Comparison of ENCODE assay signal across 10 cellular contexts in genomic region chr1:39238476-39238875, GRCh38. TPM values are rescaled to one million over a fixed set of nuclear protein-coding genes. Genes with fewer than 3 reads are reported as not detected.
DNase-seq lines count a peak whose midpoint lies in the region; ATAC-seq and TF ChIP-seq lines count a peak whose summit lies in the region.
"Had no signal": no experiment of that assay in that cellular context is flagged by ENCODE, and none has a peak within 500 bp of the region (broad histone marks: within the 10 kb centered on the region; RNA-seq: fewer than 3 reads in every experiment).

No MANE protein-coding gene starts in this region.

- no peaks in the 10 kb centered on the region for H3K9me3 ChIP-seq in Panc1 (ENCODE audit: control insufficient read depth, insufficient read depth, low read depth, low read length)
- no peaks in the 10 kb centered on the region for H3K9me3 ChIP-seq in effector memory CD4-positive, alpha-beta T cell (ENCODE audit: control insufficient read depth, low read length)
- H3K9me3 ChIP-seq: ovary had no signal

- no peak overlapping the region for H3K4me3 Mint-ChIP-seq in mesothelial cell of epicardium

- H3K27ac Mint-ChIP-seq in mesothelial cell of epicardium: peak overlapping the region; percentile 44

- POLR2A ChIA-PET in Panc1 (lab: Charles Lee): interaction anchor here (0.5 to 0.6 kb wide), 2 partner anchors 9 to 105 kb away, joined by 3 read pairs; no protein-coding TSS in a partner anchor

- peaks cover 4% of the 10 kb centered on the region; the same call in 1 of the 2 replicates for H3K4me1 ChIP-seq in Panc1 (ENCODE audit: control insufficient read depth, insufficient read depth, low read length)
- peaks cover 12% of the 10 kb centered on the region for H3K4me1 ChIP-seq in effector memory CD4-positive, alpha-beta T cell (ENCODE audit: control insufficient read depth, insufficient read depth, low read length, poor library complexity, severe bottlenecking)

- H3K4me3 ChIP-seq in AG10803 (ENCODE audit: low read length) (no peak overlapping the region), Panc1 (ENCODE audit: low read depth in 2 of 2, low read length in 2 of 2) (no peak overlapping the region)
- H3K4me3 ChIP-seq in effector memory CD4-positive, alpha-beta T cell (ENCODE audit: insufficient read depth, low read depth, low read length, poor library complexity, severe bottlenecking): no peak overlapping the region
- H3K4me3 ChIP-seq: ovary had no signal

- CTCF ChIA-PET in Panc1 (lab: Charles Lee): interaction anchor here (0.5 to 0.8 kb wide), 2 partner anchors 15 to 47 kb away, joined by 3 read pairs; no protein-coding TSS in a partner anchor

- peak; percentile 81 for DNase-seq in AG10803 (ENCODE audit: low read depth)
- DNase-seq in Panc1 (ENCODE audit: low read depth, low spot score): no peak
- no peak for DNase-seq in effector memory CD4-positive, alpha-beta T cell
- DNase-seq in mesothelial cell of epicardium (ENCODE audit: low spot score in 2 of 2, unreplicated experiment in 2 of 2): no peak
- no peak for DNase-seq in germinal center (ENCODE audit: low spot score)
- no peak for DNase-seq in SK-N-DZ (ENCODE audit: low spot score)
- no peak for DNase-seq in stimulated activated CD4-positive, alpha-beta T cell treated with anti-CD3 and anti-CD28 coated beads, Interleukin-4, amount 100 ng/mL, for 24 hours
- no peak for DNase-seq in SW 1271 (lab: John Stamatoyannopoulos, UW)
- DNase-seq: central memory CD4-positive, alpha-beta T cell had no signal

- H3K27me3 Mint-ChIP-seq in mesothelial cell of epicardium (ENCODE audit: low read depth): no peaks in the 10 kb centered on the region

- intact Hi-C loops in Panc1 (cut with micrococcal nuclease; ENCODE audit: unreplicated experiment): no loop called here

- no peaks in the 10 kb centered on the region for H3K9me3 Mint-ChIP-seq in mesothelial cell of epicardium

- H3K27me3 ChIP-seq in Panc1 (ENCODE audit: control insufficient read depth, insufficient read depth, low read length): no peaks in the 10 kb centered on the region
- no peaks in the 10 kb centered on the region for H3K27me3 ChIP-seq in effector memory CD4-positive, alpha-beta T cell (replicated peaks; ENCODE audit: control insufficient read depth, insufficient read depth, low read length, poor library complexity, severe bottlenecking)
- H3K27me3 ChIP-seq: ovary had no signal

- H3K36me3 Mint-ChIP-seq in mesothelial cell of epicardium: peaks cover 14% of the 10 kb centered on the region

- peaks cover 10% of the 10 kb centered on the region for H3K4me1 Mint-ChIP-seq in mesothelial cell of epicardium

- H3K36me3 ChIP-seq in Panc1 (ENCODE audit: control insufficient read depth, insufficient read depth, low read length): peaks cover 2% of the 10 kb centered on the region; the same call in 1 of the 2 replicates
- peaks cover 19% of the 10 kb centered on the region for H3K36me3 ChIP-seq in effector memory CD4-positive, alpha-beta T cell (ENCODE audit: control insufficient read depth, insufficient read depth, low read length)
- H3K36me3 ChIP-seq: ovary had no signal

- peak overlapping the region; percentile 12; the same call in 1 of the 2 replicates for H3K27ac ChIP-seq in Panc1 (ENCODE audit: low read length)
- H3K27ac ChIP-seq in effector memory CD4-positive, alpha-beta T cell (ENCODE audit: insufficient read depth, low read length, poor library complexity, severe bottlenecking): peak overlapping the region; percentile 0
- H3K27ac ChIP-seq: ovary had no signal

- ATAC-seq in Panc1: no peak

- no TSS peak for BruUV-seq in Panc1 (replicated peaks; lab: Mats Ljungman, UMichigan)

- TF ChIP-seq CTCF in AG10803 (conservative IDR thresholded peaks at IDR 0.05; ENCODE audit: low read length) (no peak), Panc1 (IDR thresholded peaks at IDR 0.05) (no peak), mesothelial cell of epicardium (IDR thresholded peaks at IDR 0.05; ENCODE audit: unreplicated experiment) (no peak)

- in situ Hi-C loops in Panc1 (cut with HindIII; ENCODE audit: low pct_unique_long_range_greater_than_20kb, low sequenced_read_pairs): no loop called here

RNA-seq across cellular contexts. Expression of gene MACF1, which starts 34.0 kb away (rescaled TPM):
- total RNA-seq in Panc1 (2021; ENCODE audit: unreplicated experiment) (413 TPM), mesothelial cell of epicardium (282 to 301 TPM (median 283 TPM) in 3 replicates)
- 162 TPM for polyA plus RNA-seq in Panc1 (2012; ENCODE audit: insufficient read length)
- 23.6 and 33.2 TPM in 2 replicates for polyA plus RNA-seq in SK-N-DZ (2014; cell fraction: cytosol; rRNA removed)
- 34.7 and 71.7 TPM in 2 replicates for polyA plus RNA-seq in SK-N-DZ (2014; cell fraction: nucleus; rRNA removed)
